Comparison of ENCODE assay signal across 8 cellular contexts in the genomic region with DNA sequence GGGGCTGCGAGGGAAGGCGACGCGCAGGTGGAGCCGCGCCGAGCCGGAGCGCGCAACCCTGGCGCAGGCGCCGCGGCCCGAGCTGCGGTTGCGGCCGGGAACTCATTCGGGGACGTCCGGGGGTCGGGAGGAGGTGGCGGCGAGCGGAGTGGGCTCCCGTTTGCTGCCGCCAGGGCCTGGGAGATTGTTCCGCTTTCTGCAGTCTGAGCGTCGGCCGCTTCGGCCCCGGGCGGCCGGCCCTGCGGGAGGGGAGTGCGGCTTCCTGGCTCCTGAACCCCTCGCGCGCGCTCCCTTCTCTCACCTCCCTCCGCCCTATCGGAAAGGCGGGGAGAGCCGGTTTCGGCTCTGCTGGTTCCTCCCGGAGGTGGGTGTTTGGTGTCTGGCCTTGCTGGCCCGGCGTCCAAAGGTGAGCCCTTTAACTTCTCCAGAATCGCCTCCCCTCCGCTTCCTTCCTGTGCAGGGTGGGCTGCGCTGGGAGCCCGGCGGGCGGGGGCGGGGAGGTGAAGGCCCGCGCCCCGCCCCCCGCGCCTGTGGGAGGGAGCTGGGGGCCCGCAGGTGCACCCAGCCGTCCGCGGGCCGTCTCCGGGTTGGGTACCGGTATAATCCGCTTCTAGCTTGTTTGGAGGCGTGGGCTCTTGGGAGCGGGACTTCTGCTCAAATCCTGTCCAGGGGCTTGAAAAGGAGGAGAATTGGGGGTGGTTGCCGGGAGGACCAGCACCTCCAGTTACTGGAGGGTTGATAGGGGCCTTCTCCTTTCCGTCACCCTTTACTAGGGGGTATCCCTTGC. TPM values are rescaled to one million over a fixed set of nuclear protein-coding genes. Genes with fewer than 3 reads are reported as not detected.
DNase-seq lines count a peak whose midpoint lies in the region; ATAC-seq and TF ChIP-seq lines count a peak whose summit lies in the region.

No MANE protein-coding gene starts in this region.

- TF ChIP-seq POLR2A in transverse colon (IDR thresholded peaks at IDR 0.05), result peak; percentile 24

- BruUV-seq in PC-9 (replicated peaks; lab: Mats Ljungman, UMichigan), result no TSS peak

- H3K4me3 ChIP-seq in PC-9 (peak overlapping the region; percentile 75), foreskin fibroblast (ENCODE audit: low read depth in 1 of 2, low read length in 2 of 2) (peak overlapping the region; percentile 62 to 70), transverse colon (peak overlapping the region; percentile 48 to 97 (median 84))

- no peak for TF ChIP-seq CTCF in PC-9 (conservative IDR thresholded peaks at IDR 0.05)
- TF ChIP-seq CTCF in foreskin fibroblast (IDR thresholded peaks at IDR 0.05; ENCODE audit: low read depth, low read length), result no peak
- no peak for TF ChIP-seq CTCF in omental fat pad (IDR thresholded peaks at IDR 0.05)
- TF ChIP-seq CTCF in transverse colon (IDR thresholded peaks at IDR 0.05), result peak in 2 of 5 experiments; percentile 8 to 29

- H3K4me1 Mint-ChIP-seq in activated T-helper 1 cell treated with anti-CD3 and anti-CD28 coated beads, Interleukin-12 subunit alpha, Interleukin-12 subunit beta, Interleukin-2, Interleukin-4 antibody, amounts not matched to agents 30 ng/mL and 10 ng/mL and 1 ng/mL, durations not matched to agents 14 hours and 24 hours and 36 hours (ENCODE audit: low read depth), result peaks cover 15% of the 10 kb centered on the region

- peak; percentile 62 for ATAC-seq in GM19397 (IDR thresholded peaks at IDR 0.05; ENCODE audit: unreplicated experiment)
- ATAC-seq in HG03520 (IDR thresholded peaks at IDR 0.05; ENCODE audit: unreplicated experiment), result peak; percentile 52
- ATAC-seq in omental fat pad (ENCODE audit: low FRiP score), result peak; percentile 64

- H3K27me3 ChIP-seq in PC-9 (ENCODE audit: insufficient read depth, low read depth) (no peaks in the 10 kb centered on the region), transverse colon (no peaks in the 10 kb centered on the region)

- H2AFZ ChIP-seq in PC-9, result peak overlapping the region; percentile 87

- H3K9me3 ChIP-seq in PC-9 (ENCODE audit: insufficient read depth, low read depth) (no peaks in the 10 kb centered on the region), transverse colon (no peaks in the 10 kb centered on the region)

- peak overlapping the region; percentile 67 for H3K27ac ChIP-seq in PC-9
- peak overlapping the region; percentile 91 to 96 (median 93) for H3K27ac ChIP-seq in transverse colon

- no peak for TF ChIP-seq EP300 in transverse colon (IDR thresholded peaks at IDR 0.05; ENCODE audit: low read depth)

- H3K27me3 Mint-ChIP-seq in activated T-helper 1 cell treated with anti-CD3 and anti-CD28 coated beads, Interleukin-12 subunit alpha, Interleukin-12 subunit beta, Interleukin-2, Interleukin-4 antibody, amounts not matched to agents 30 ng/mL and 10 ng/mL and 1 ng/mL, durations not matched to agents 14 hours and 24 hours and 36 hours (ENCODE audit: insufficient read depth), result peaks cover 4% of the 10 kb centered on the region

- in situ Hi-C loops in Caki2 (cut with HindIII; ENCODE audit: low pct_unique_long_range_greater_than_20kb, low sequenced_read_pairs), result no loop called here
- in situ Hi-C loops in transverse colon (cut with MboI; ENCODE audit: low pct_ligation_motif_present in 1 of 4, low pct_unique_long_range_greater_than_20kb in 1 of 4, low sequenced_read_pairs in 3 of 4), result no loop called here

- DNase-seq in Caki2 (ENCODE audit: low read depth) (peak; percentile 62), PC-9 (peak; percentile 55 to 64), foreskin fibroblast (peak in 1 of 2 donors; percentile 59), omental fat pad (ENCODE audit: low spot score) (no peak), transverse colon (peak; percentile 73)
- peak; percentile 54 for DNase-seq in activated T-helper 1 cell treated with anti-CD3 and anti-CD28 coated beads, Interleukin-12 subunit alpha, Interleukin-12 subunit beta, Interleukin-2, Interleukin-4 antibody, amounts not matched to agents 30 ng/mL and 10 ng/mL and 1 ng/mL, durations not matched to agents 14 hours and 24 hours and 36 hours (ENCODE audit: low spot score)

- CTCF ChIA-PET in PC-9 (lab: Charles Lee), result no interaction called here

- intact Hi-C loops in PC-9 (cut with micrococcal nuclease; ENCODE audit: unreplicated experiment) (loop anchor here (1.0 to 5.0 kb wide), 3 partner anchors 13 to 86 kb away; no protein-coding TSS in a partner anchor), transverse colon (cut with DNase I; ENCODE audit: low total_unique reads) (no loop called here)
- intact Hi-C loops in activated T-helper 1 cell treated with anti-CD3 and anti-CD28 coated beads, Interleukin-12 subunit alpha, Interleukin-12 subunit beta, Interleukin-2, Interleukin-4 antibody, amounts not matched to agents 30 ng/mL and 10 ng/mL and 1 ng/mL, durations not matched to agents 14 hours and 24 hours and 36 hours (cut with micrococcal nuclease), result loop anchor here (1.0 to 2.0 kb wide), 6 partner anchors 17 to 210 kb away; partner anchors contain the start of genes LRRC8C and ZNF326

- no peaks in the 10 kb centered on the region for H3K9me2 ChIP-seq in PC-9 (ENCODE audit: insufficient read depth)

- no peaks in the 10 kb centered on the region for H3K9me3 Mint-ChIP-seq in activated T-helper 1 cell treated with anti-CD3 and anti-CD28 coated beads, Interleukin-12 subunit alpha, Interleukin-12 subunit beta, Interleukin-2, Interleukin-4 antibody, amounts not matched to agents 30 ng/mL and 10 ng/mL and 1 ng/mL, durations not matched to agents 14 hours and 24 hours and 36 hours

- peaks cover 3% of the 10 kb centered on the region for H3K36me3 Mint-ChIP-seq in activated T-helper 1 cell treated with anti-CD3 and anti-CD28 coated beads, Interleukin-12 subunit alpha, Interleukin-12 subunit beta, Interleukin-2, Interleukin-4 antibody, amounts not matched to agents 30 ng/mL and 10 ng/mL and 1 ng/mL, durations not matched to agents 14 hours and 24 hours and 36 hours (ENCODE audit: low read depth)

- H3K79me2 ChIP-seq in PC-9 (ENCODE audit: low read depth), result peaks cover 69% of the 10 kb centered on the region

- H3K4me3 Mint-ChIP-seq in activated T-helper 1 cell treated with anti-CD3 and anti-CD28 coated beads, Interleukin-12 subunit alpha, Interleukin-12 subunit beta, Interleukin-2, Interleukin-4 antibody, amounts not matched to agents 30 ng/mL and 10 ng/mL and 1 ng/mL, durations not matched to agents 14 hours and 24 hours and 36 hours, result peak overlapping the region; percentile 82

- POLR2A ChIA-PET in PC-9 (lab: Charles Lee; ENCODE audit: unreplicated experiment), result interaction anchor here (0.6 to 1.5 kb wide), 4 partner anchors 13 to 154 kb away, joined by 3 to 5 read pairs (median 4); no protein-coding TSS in a partner anchor

- H3K4me1 ChIP-seq in PC-9 (replicated peaks; ENCODE audit: insufficient read depth), result peaks cover 58% of the 10 kb centered on the region
- H3K4me1 ChIP-seq in transverse colon, result peaks cover 0 to 29% (median 16%) of the 10 kb centered on the region in 4 donors

- 2% methylated on average over 38 of the region's 73 CpGs; no CpG with 5 or more reads in 1 of the 2 donors for WGBS in transverse colon (ENCODE audit: low coverage in 1 of 2), 2 donors

- H3K4me2 ChIP-seq in PC-9, result peak overlapping the region; percentile 91

- peak overlapping the region; percentile 68 for H3K27ac Mint-ChIP-seq in activated T-helper 1 cell treated with anti-CD3 and anti-CD28 coated beads, Interleukin-12 subunit alpha, Interleukin-12 subunit beta, Interleukin-2, Interleukin-4 antibody, amounts not matched to agents 30 ng/mL and 10 ng/mL and 1 ng/mL, durations not matched to agents 14 hours and 24 hours and 36 hours

- H4K20me1 ChIP-seq in PC-9 (ENCODE audit: insufficient read depth), result no peaks in the 10 kb centered on the region

- H3F3A ChIP-seq in PC-9 (ENCODE audit: insufficient read depth, low read depth), result peaks cover 22% of the 10 kb centered on the region

- H3K36me3 ChIP-seq in PC-9 (ENCODE audit: low read depth) (peaks cover 25% of the 10 kb centered on the region), transverse colon (no peaks in the 10 kb centered on the region)

RNA-seq across cellular contexts. Expression of gene LRRC8D, which starts 0.7 kb away (rescaled TPM):
- total RNA-seq in Caki2 (2014; rRNA removed; shearing (Covaris generic); ENCODE audit: low replicate concordance), result 28.5 and 38.4 TPM in 2 replicates
- 71.9 and 75.9 TPM in 2 replicates for total RNA-seq in PC-9 (2021)
- 43.3 and 45.0 TPM in 2 replicates for total RNA-seq in activated T-helper 1 cell treated with anti-CD3 and anti-CD28 coated beads, Interleukin-12 subunit alpha, Interleukin-12 subunit beta, Interleukin-2, Interleukin-4 antibody, amounts not matched to agents 30 ng/mL and 10 ng/mL and 1 ng/mL, durations not matched to agents 14 hours and 24 hours and 36 hours
- total RNA-seq in omental fat pad, result 10 to 100 TPM in 1 of 4 donors, 1 to 10 TPM in 3; 6.9 to 13.2 (median 8.8) TPM
- 10 to 100 TPM in 3 of 4 donors, 1 to 10 TPM in 1; 8.2 to 81.5 (median 52.4) TPM for total RNA-seq in transverse colon
